8 cellular contexts compared by ENCODE assay signal in the genomic region with DNA sequence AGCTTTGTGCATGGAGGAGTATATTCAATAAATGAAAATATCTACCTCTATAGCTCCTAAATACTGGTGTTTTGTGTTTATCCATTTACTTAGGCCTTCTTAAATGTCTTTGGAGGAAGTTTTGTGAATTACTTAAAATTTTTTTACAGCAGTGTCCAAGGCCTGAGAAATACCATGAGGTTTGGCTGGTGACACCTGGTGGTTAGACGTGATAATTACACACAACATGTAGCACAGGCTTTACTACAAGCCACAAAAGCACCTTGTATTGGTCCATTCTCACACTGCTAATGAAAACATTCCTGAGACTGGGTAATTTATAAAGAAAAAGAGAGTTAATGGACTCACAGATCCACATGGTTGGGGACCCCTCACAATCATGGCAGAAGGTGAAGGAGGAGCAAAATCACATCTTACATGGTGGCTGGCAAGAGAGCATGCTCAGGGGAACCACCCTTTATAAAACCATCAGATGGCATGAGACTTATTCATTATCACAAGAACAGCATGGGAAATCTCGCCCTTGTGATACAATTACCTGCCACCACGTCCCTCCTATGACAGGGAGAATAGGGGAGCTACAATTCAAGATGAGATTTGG. TPM values are rescaled to one million over a fixed set of nuclear protein-coding genes. Genes with fewer than 3 reads are reported as not detected.
DNase-seq lines count a peak whose midpoint lies in the region; ATAC-seq and TF ChIP-seq lines count a peak whose summit lies in the region.

No MANE protein-coding gene starts in this region.

- H3K27ac ChIP-seq in osteoblast (ENCODE audit: low read depth, low read length), result no peak overlapping the region

- TF ChIP-seq CTCF in fibroblast of villous mesenchyme (IDR thresholded peaks at IDR 0.05; ENCODE audit: insufficient read depth, low read depth, low read length) (peak; percentile 68), osteoblast (IDR thresholded peaks at IDR 0.05; ENCODE audit: extremely low read depth, low read depth, low read length) (peak; percentile 70)

- no peak overlapping the region for H2AFZ ChIP-seq in osteoblast (ENCODE audit: low read length)

- H3K9me3 ChIP-seq in osteoblast (ENCODE audit: low read depth, low read length), result no peaks in the 10 kb centered on the region

- peak; percentile 54 for DNase-seq in D341Med (ENCODE audit: low spot score)
- peak; percentile 33 to 69 for DNase-seq in NCI-H446 (lab: John Stamatoyannopoulos, UW)
- peak; percentile 23 for DNase-seq in activated T-cell treated with anti-CD3 and anti-CD28 coated beads for 4 hours
- peak; percentile 73 for DNase-seq in fibroblast of villous mesenchyme (ENCODE audit: low read depth)
- no peak for DNase-seq in osteoblast (ENCODE audit: insufficient read length, low spot score, missing footprints)
- DNase-seq in NCI-H1048 (lab: John Stamatoyannopoulos, UW), result no peak

- H3K27me3 ChIP-seq in osteoblast (ENCODE audit: insufficient read depth, low read length), result no peaks in the 10 kb centered on the region

- no peaks in the 10 kb centered on the region for H3K4me1 ChIP-seq in osteoblast (ENCODE audit: insufficient read depth, low read length)

- no peaks in the 10 kb centered on the region for H3K79me2 ChIP-seq in osteoblast (ENCODE audit: insufficient read depth, low read length)

- ATAC-seq in GM19043 (IDR thresholded peaks at IDR 0.05; ENCODE audit: low read depth, unreplicated experiment), result peak; percentile 90
- ATAC-seq in HG03139 (IDR thresholded peaks at IDR 0.05; ENCODE audit: unreplicated experiment), result peak; percentile 95

- H3K36me3 ChIP-seq in osteoblast (ENCODE audit: insufficient read depth, low read length), result no peaks in the 10 kb centered on the region

- H3K4me2 ChIP-seq in osteoblast (ENCODE audit: insufficient read depth, low read length), result no peak overlapping the region

- no peaks in the 10 kb centered on the region for H4K20me1 ChIP-seq in osteoblast (ENCODE audit: insufficient read depth, low read length)

- H3K4me3 ChIP-seq in fibroblast of villous mesenchyme (ENCODE audit: low read depth, low read length), result no peak overlapping the region
- H3K4me3 ChIP-seq in osteoblast (ENCODE audit: insufficient read depth, low read length), result no peak overlapping the region

RNA-seq across cellular contexts. Expression of a gene that starts 20.6 kb away (rescaled TPM):
- total RNA-seq in fibroblast of villous mesenchyme (under 0.01 and 0.64 TPM in 2 replicates), osteoblast (not detected in 2 replicates)

RNA-seq across cellular contexts. Expression of a gene that starts 59.4 kb away (rescaled TPM):
- not detected in 2 replicates for total RNA-seq in fibroblast of villous mesenchyme
- not detected in 2 replicates for total RNA-seq in osteoblast

Comparison
In these comparisons a context has a peak if more than half of its experiments do, and no peak if none do; other contexts are left out.
1. DNase-seq: peak in D341Med (single experiment), NCI-H446 (2 of 2), activated T-cell treated with anti-CD3 and anti-CD28 coated beads for 4 hours (single experiment) and fibroblast of villous mesenchyme (single experiment); none in osteoblast (single experiment) and NCI-H1048 (single experiment).